Comparison of ENCODE assay signal across 14 cellular contexts in the genomic region with DNA sequence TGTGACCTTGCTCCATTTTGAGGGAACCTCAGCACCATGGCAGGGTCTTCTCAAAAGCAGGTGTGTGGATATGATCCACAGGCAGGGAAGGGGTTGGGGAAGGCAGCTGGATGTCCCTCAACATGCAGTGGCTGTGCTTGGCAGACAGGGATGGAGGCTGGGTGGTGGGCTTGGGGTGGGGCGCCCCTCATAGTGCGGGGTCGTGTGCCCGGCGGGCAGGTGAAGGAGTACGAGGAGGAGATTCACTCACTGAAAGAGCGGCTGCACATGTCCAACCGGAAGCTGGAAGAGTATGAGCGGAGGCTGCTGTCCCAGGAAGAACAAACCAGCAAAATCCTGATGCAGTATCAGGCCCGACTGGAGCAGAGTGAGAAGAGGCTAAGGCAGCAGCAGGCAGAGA.
"Had no signal": no experiment of that assay in that cellular context is flagged by ENCODE, and none has a peak within 500 bp of the region (broad histone marks: within the 10 kb centered on the region; RNA-seq: fewer than 3 reads in every experiment).

No MANE protein-coding gene starts in this region.

- H3K4me1 ChIP-seq: breast epithelium had no signal

- H3K36me3 ChIP-seq: breast epithelium had no signal

- H3K4me3 ChIP-seq: breast epithelium, spleen had no signal

- H3K27me3 Mint-ChIP-seq: activated CD8-positive, alpha-beta memory T cell treated with anti-CD3 and anti-CD28 coated beads, Interleukin-2, amount 10 ng/mL, durations not matched to agents 7 days and 5 days; naive thymus-derived CD8-positive, alpha-beta T cell; type B pancreatic cell had no signal

- H3K4me1 Mint-ChIP-seq: activated CD8-positive, alpha-beta memory T cell treated with anti-CD3 and anti-CD28 coated beads, Interleukin-2, amount 10 ng/mL, durations not matched to agents 7 days and 5 days had no signal

- DNase-seq: activated CD4-positive, CD25-positive, alpha-beta regulatory T cell; activated CD8-positive, alpha-beta memory T cell treated with anti-CD3 and anti-CD28 coated beads, Interleukin-2, amount 10 ng/mL, durations not matched to agents 7 days and 5 days; activated T-cell treated with anti-CD3 and anti-CD28 coated beads, Interleukin-2, amount 50 U/mL, for 72 hours; anterior cingulate cortex; foreskin melanocyte; head of caudate nucleus; spleen; stimulated activated CD4-positive, alpha-beta T cell treated with anti-CD3 and anti-CD28 coated beads, Interleukin-1b, Interleukin-23, amount 100 ng/mL, for 48 hours; stimulated activated naive CD4-positive, alpha-beta T cell treated with Interleukin-2 at 50 U/mL for 16 hours; T-helper 2 cell had no signal

- H3K9me3 ChIP-seq: breast epithelium, spleen had no signal

- H3K4me3 Mint-ChIP-seq: activated CD8-positive, alpha-beta memory T cell treated with anti-CD3 and anti-CD28 coated beads, Interleukin-2, amount 10 ng/mL, durations not matched to agents 7 days and 5 days; activated T-cell treated with anti-CD3 and anti-CD28 coated beads, Interleukin-2, amount 50 U/mL, for 72 hours; naive thymus-derived CD8-positive, alpha-beta T cell; type B pancreatic cell had no signal

- H3K27ac Mint-ChIP-seq: activated CD8-positive, alpha-beta memory T cell treated with anti-CD3 and anti-CD28 coated beads, Interleukin-2, amount 10 ng/mL, durations not matched to agents 7 days and 5 days; activated T-cell treated with anti-CD3 and anti-CD28 coated beads, Interleukin-2, amount 50 U/mL, for 72 hours had no signal

- H3K9me3 Mint-ChIP-seq: activated T-cell treated with anti-CD3 and anti-CD28 coated beads, Interleukin-2, amount 50 U/mL, for 72 hours; naive thymus-derived CD8-positive, alpha-beta T cell; type B pancreatic cell had no signal

- ATAC-seq: activated CD8-positive, alpha-beta memory T cell treated with anti-CD3 and anti-CD28 coated beads, Interleukin-2, amount 10 ng/mL, durations not matched to agents 7 days and 5 days; activated T-cell treated with anti-CD3 and anti-CD28 coated beads, Interleukin-2, amount 50 U/mL, for 72 hours; naive thymus-derived CD8-positive, alpha-beta T cell; sciatic nerve had no signal

- H3K27me3 ChIP-seq: breast epithelium, spleen had no signal

- H3K27ac ChIP-seq: breast epithelium had no signal
